Comparison of ENCODE assay signal across 1 cellular context in genomic region chr6:28880894-28881780, GRCh38.
A peak's percentile ranks its signal among the peaks of the same experiment; 100 is the strongest.
TF ChIP-seq lines count a peak whose summit lies in the region.

No MANE protein-coding gene starts in this region.

TF ChIP-seq in HepG2, 621 proteins besides CTCF, POLR2A, EP300 and RAD21 (continued from another document and continues in another):
- TF ChIP-seq MTERF4 (CRISPR knock-in tag; IDR thresholded peaks at IDR 0.05) (no peak; the same call in 1 of the 2 replicates), ZSCAN29 (CRISPR knock-in tag; conservative IDR thresholded peaks at IDR 0.05) (peak; percentile 71), ZBTB20 (CRISPR knock-in tag; IDR thresholded peaks at IDR 0.05; ENCODE audit: borderline replicate concordance, low read depth) (no peak), NFE2 (CRISPR knock-in tag; IDR thresholded peaks at IDR 0.05) (no peak), ATF4 (CRISPR knock-in tag; IDR thresholded peaks at IDR 0.05) (0 out of 4 replicates have a peak, but pooled peaks of 1 of the 2 experiments have one; percentile 46), PHB2 (IDR thresholded peaks at IDR 0.05; ENCODE audit: partially characterized antibody) (no peak), ZNF101 (CRISPR knock-in tag; IDR thresholded peaks at IDR 0.05; ENCODE audit: borderline replicate concordance, low read depth) (no peak), ZNF839 (CRISPR knock-in tag; IDR thresholded peaks at IDR 0.05; ENCODE audit: borderline replicate concordance) (no peak), ZNF205 (CRISPR knock-in tag; IDR thresholded peaks at IDR 0.05) (peak; percentile 72), ZNF337 (CRISPR knock-in tag; IDR thresholded peaks at IDR 0.05; ENCODE audit: borderline replicate concordance, low read depth) (no peak), ZNF549 (CRISPR knock-in tag; IDR thresholded peaks at IDR 0.05) (no peak), GTF3A (CRISPR knock-in tag; conservative IDR thresholded peaks at IDR 0.05) (peak; percentile 66; the same call in 1 of the 2 replicates), ZNF577 (CRISPR knock-in tag; IDR thresholded peaks at IDR 0.05; ENCODE audit: borderline replicate concordance, low read depth) (no peak), JUN (CRISPR knock-in tag; IDR thresholded peaks at IDR 0.05) (no peak), ZNF747 (CRISPR knock-in tag; IDR thresholded peaks at IDR 0.05; ENCODE audit: borderline replicate concordance) (peak; percentile 71; the same call in 1 of the 2 replicates), CBX2 (IDR thresholded peaks at IDR 0.05; ENCODE audit: low read depth, low read length) (no peak), CBX2 (CRISPR knock-in tag; IDR thresholded peaks at IDR 0.05; ENCODE audit: low read depth) (no peak), ZNF501 (CRISPR knock-in tag; IDR thresholded peaks at IDR 0.05) (peak; percentile 62; the same call in 1 of the 2 replicates), RFX1 (IDR thresholded peaks at IDR 0.05) (no peak), RERE (CRISPR knock-in tag; IDR thresholded peaks at IDR 0.05; ENCODE audit: low read depth) (no peak), ZNF710 (CRISPR knock-in tag; IDR thresholded peaks at IDR 0.05; ENCODE audit: borderline replicate concordance) (peak; percentile 54; the same call in 1 of the 2 replicates), ZNF674 (CRISPR knock-in tag; IDR thresholded peaks at IDR 0.05; ENCODE audit: low read depth) (no peak), ZFP36L2 (CRISPR knock-in tag; IDR thresholded peaks at IDR 0.05) (no peak), ZEB1 (IDR thresholded peaks at IDR 0.05; ENCODE audit: insufficient replicate concordance, low read depth) (no peak), ZNF432 (CRISPR knock-in tag; IDR thresholded peaks at IDR 0.05; ENCODE audit: borderline replicate concordance) (no peak), ESRRA (CRISPR knock-in tag; IDR thresholded peaks at IDR 0.05; ENCODE audit: low read depth) (no peak; the same call in 1 of the 2 replicates), ZBTB26 (CRISPR knock-in tag; IDR thresholded peaks at IDR 0.05; ENCODE audit: borderline replicate concordance) (peak; percentile 76; the same call in 1 of the 2 replicates), ZMAT3 (CRISPR knock-in tag; conservative IDR thresholded peaks at IDR 0.05) (no peak), ZXDC (CRISPR knock-in tag; IDR thresholded peaks at IDR 0.05) (no peak), SOX13 (IDR thresholded peaks at IDR 0.05) (no peak), SOX13 (CRISPR knock-in tag; conservative IDR thresholded peaks at IDR 0.05 in 1 of 2, IDR thresholded peaks at IDR 0.05 in 1 of 2) (no peak; a peak in 2 of 4 replicates), PHF8 (CRISPR knock-in tag; IDR thresholded peaks at IDR 0.05) (peak; percentile 55; the same call in 1 of the 2 replicates), DR1 (CRISPR knock-in tag; IDR thresholded peaks at IDR 0.05) (no peak), ZNF724P (CRISPR knock-in tag; IDR thresholded peaks at IDR 0.05; ENCODE audit: borderline replicate concordance) (no peak), NFYC (CRISPR knock-in tag; IDR thresholded peaks at IDR 0.05) (peak; percentile 26; the same call in 1 of the 2 replicates)
- TF ChIP-seq, protein P1, sequence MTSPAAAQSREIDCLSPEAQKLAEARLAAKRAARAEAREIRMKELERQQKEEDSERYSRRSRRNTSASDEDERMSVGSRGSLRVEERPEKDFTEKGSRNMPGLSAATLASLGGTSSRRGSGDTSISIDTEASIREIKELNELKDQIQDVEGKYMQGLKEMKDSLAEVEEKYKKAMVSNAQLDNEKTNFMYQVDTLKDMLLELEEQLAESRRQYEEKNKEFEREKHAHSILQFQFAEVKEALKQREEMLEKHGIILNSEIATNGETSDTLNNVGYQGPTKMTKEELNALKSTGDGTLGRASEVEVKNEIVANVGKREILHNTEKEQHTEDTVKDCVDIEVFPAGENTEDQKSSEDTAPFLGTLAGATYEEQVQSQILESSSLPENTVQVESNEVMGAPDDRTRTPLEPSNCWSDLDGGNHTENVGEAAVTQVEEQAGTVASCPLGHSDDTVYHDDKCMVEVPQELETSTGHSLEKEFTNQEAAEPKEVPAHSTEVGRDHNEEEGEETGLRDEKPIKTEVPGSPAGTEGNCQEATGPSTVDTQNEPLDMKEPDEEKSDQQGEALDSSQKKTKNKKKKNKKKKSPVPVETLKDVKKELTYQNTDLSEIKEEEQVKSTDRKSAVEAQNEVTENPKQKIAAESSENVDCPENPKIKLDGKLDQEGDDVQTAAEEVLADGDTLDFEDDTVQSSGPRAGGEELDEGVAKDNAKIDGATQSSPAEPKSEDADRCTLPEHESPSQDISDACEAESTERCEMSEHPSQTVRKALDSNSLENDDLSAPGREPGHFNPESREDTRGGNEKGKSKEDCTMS (CRISPR knock-in tag; conservative IDR thresholded peaks at IDR 0.05) = no peak
- TF ChIP-seq, protein P2, sequence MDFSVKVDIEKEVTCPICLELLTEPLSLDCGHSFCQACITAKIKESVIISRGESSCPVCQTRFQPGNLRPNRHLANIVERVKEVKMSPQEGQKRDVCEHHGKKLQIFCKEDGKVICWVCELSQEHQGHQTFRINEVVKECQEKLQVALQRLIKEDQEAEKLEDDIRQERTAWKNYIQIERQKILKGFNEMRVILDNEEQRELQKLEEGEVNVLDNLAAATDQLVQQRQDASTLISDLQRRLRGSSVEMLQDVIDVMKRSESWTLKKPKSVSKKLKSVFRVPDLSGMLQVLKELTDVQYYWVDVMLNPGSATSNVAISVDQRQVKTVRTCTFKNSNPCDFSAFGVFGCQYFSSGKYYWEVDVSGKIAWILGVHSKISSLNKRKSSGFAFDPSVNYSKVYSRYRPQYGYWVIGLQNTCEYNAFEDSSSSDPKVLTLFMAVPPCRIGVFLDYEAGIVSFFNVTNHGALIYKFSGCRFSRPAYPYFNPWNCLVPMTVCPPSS (IDR thresholded peaks at IDR 0.05) = no peak
- TF ChIP-seq, protein P3, sequence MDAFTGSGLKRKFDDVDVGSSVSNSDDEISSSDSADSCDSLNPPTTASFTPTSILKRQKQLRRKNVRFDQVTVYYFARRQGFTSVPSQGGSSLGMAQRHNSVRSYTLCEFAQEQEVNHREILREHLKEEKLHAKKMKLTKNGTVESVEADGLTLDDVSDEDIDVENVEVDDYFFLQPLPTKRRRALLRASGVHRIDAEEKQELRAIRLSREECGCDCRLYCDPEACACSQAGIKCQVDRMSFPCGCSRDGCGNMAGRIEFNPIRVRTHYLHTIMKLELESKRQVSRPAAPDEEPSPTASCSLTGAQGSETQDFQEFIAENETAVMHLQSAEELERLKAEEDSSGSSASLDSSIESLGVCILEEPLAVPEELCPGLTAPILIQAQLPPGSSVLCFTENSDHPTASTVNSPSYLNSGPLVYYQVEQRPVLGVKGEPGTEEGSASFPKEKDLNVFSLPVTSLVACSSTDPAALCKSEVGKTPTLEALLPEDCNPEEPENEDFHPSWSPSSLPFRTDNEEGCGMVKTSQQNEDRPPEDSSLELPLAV (CRISPR knock-in tag; conservative IDR thresholded peaks at IDR 0.05; ENCODE audit: low read depth) = no peak
- TF ChIP-seq, protein P4, sequence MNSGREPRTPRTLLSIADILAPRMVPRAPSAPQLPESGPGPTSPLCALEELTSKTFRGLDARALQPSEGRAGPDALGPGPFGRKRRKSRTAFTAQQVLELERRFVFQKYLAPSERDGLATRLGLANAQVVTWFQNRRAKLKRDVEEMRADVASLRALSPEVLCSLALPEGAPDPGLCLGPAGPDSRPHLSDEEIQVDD (CRISPR knock-in tag; IDR thresholded peaks at IDR 0.05; ENCODE audit: borderline replicate concordance) = no peak
- TF ChIP-seq, protein P5, sequence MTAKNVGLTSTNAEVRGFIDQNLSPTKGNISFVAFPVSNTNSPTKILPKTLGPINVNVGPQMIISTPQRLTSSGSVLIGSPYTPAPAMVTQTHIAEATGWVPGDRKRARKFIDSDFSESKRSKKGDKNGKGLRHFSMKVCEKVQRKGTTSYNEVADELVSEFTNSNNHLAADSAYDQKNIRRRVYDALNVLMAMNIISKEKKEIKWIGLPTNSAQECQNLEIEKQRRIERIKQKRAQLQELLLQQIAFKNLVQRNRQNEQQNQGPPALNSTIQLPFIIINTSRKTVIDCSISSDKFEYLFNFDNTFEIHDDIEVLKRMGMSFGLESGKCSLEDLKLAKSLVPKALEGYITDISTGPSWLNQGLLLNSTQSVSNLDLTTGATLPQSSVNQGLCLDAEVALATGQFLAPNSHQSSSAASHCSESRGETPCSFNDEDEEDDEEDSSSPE (CRISPR knock-in tag; IDR thresholded peaks at IDR 0.05) = peak; percentile 71
